In genomic region chr15:66654718-66655375, GRCh38 we compare ENCODE assay signal across 8 cellular contexts. TPM values are rescaled to one million over a fixed set of nuclear protein-coding genes. Genes with fewer than 3 reads are reported as not detected.
DNase-seq lines count a peak whose midpoint lies in the region; ATAC-seq and TF ChIP-seq lines count a peak whose summit lies in the region.

No MANE protein-coding gene starts in this region.

- no peaks in the 10 kb centered on the region for H3K9me3 Mint-ChIP-seq in CD8-positive, alpha-beta memory T cell
- H3K9me3 Mint-ChIP-seq in activated CD4-positive, alpha-beta T cell treated with anti-CD3 and anti-CD28 coated beads, Interleukin-2, amount 10 ng/mL, durations not matched to agents 7 days and 5 days: no peaks in the 10 kb centered on the region

- peak overlapping the region in 3 of 7 donors; percentile 29 to 63 (median 33) for H3K4me3 Mint-ChIP-seq in CD8-positive, alpha-beta memory T cell
- peak overlapping the region; percentile 16 for H3K4me3 Mint-ChIP-seq in activated CD4-positive, alpha-beta T cell treated with anti-CD3 and anti-CD28 coated beads, Interleukin-2, amount 10 ng/mL, durations not matched to agents 7 days and 5 days

- H3K27ac Mint-ChIP-seq in CD8-positive, alpha-beta memory T cell: no peak overlapping the region
- peak overlapping the region; percentile 64 for H3K27ac Mint-ChIP-seq in activated CD4-positive, alpha-beta T cell treated with anti-CD3 and anti-CD28 coated beads, Interleukin-2, amount 10 ng/mL, durations not matched to agents 7 days and 5 days

- peak overlapping the region; percentile 47 for H3K27ac ChIP-seq in CD8-positive, alpha-beta memory T cell (ENCODE audit: low read depth, low read length)
- H3K27ac ChIP-seq in cardiac muscle cell (peak overlapping the region; percentile 59), ovary (peak overlapping the region in 1 of 2 donors; percentile 47)

- intact Hi-C loops in ovary (cut with DNase I): no loop called here

- TF ChIP-seq CTCF in cardiac muscle cell (IDR thresholded peaks at IDR 0.05; ENCODE audit: low read depth, low read length) (no peak), ovary (IDR thresholded peaks at IDR 0.05) (no peak)

- CTCF ChIA-PET in CD8-positive, alpha-beta memory T cell (lab: Charles Lee): interaction anchor here (0.6 to 1.2 kb wide), 4 partner anchors 31 to 336 kb away, joined by 3 to 4 read pairs (median 3); no protein-coding TSS in a partner anchor
- CTCF ChIA-PET in activated CD4-positive, alpha-beta T cell treated with anti-CD3 and anti-CD28 coated beads, Interleukin-2, amount 10 ng/mL, durations not matched to agents 7 days and 5 days (lab: Charles Lee): interaction anchor here (0.6 to 1.4 kb wide), 4 partner anchors 14 to 39 kb away, joined by 3 read pairs; no protein-coding TSS in a partner anchor

- no peaks in the 10 kb centered on the region for H3K27me3 ChIP-seq in CD8-positive, alpha-beta memory T cell (ENCODE audit: insufficient read depth, low read length, poor library complexity, severe bottlenecking)
- H3K27me3 ChIP-seq in cardiac muscle cell (no peaks in the 10 kb centered on the region), ovary (no peaks in the 10 kb centered on the region)

- DNase-seq in CD8-positive, alpha-beta memory T cell: peak in 1 of 5 donors; percentile 23
- peak; percentile 30 for DNase-seq in activated CD4-positive, alpha-beta T cell treated with anti-CD3 and anti-CD28 coated beads, Interleukin-2, amount 10 ng/mL, durations not matched to agents 7 days and 5 days
- DNase-seq in cardiac muscle cell (ENCODE audit: low read depth in 1 of 2, low spot score in 1 of 2): peak; percentile 39 to 49
- DNase-seq in ovary: peak in 3 of 5 donors; percentile 36 to 66 (median 49)
- DNase-seq in Kasumi-1 (lab: John Stamatoyannopoulos, UW): no peak
- no peak for DNase-seq in NCI-H2227 (lab: John Stamatoyannopoulos, UW; ENCODE audit: unreplicated experiment)

- no peaks in the 10 kb centered on the region for H3K36me3 Mint-ChIP-seq in CD8-positive, alpha-beta memory T cell
- H3K36me3 Mint-ChIP-seq in activated CD4-positive, alpha-beta T cell treated with anti-CD3 and anti-CD28 coated beads, Interleukin-2, amount 10 ng/mL, durations not matched to agents 7 days and 5 days (ENCODE audit: low read depth): no peaks in the 10 kb centered on the region

- H3K9me3 ChIP-seq in CD8-positive, alpha-beta memory T cell (ENCODE audit: low read length): no peaks in the 10 kb centered on the region
- H3K9me3 ChIP-seq in cardiac muscle cell (ENCODE audit: low read depth): no peaks in the 10 kb centered on the region
- H3K9me3 ChIP-seq in ovary: no peaks in the 10 kb centered on the region

- ATAC-seq in GM21381 (IDR thresholded peaks at IDR 0.05; ENCODE audit: unreplicated experiment): no peak
- ATAC-seq in HG03571 (IDR thresholded peaks at IDR 0.05; ENCODE audit: unreplicated experiment): no peak

- no peaks in the 10 kb centered on the region for H3K36me3 ChIP-seq in CD8-positive, alpha-beta memory T cell (ENCODE audit: insufficient read depth, low read length)
- H3K36me3 ChIP-seq in cardiac muscle cell (no peaks in the 10 kb centered on the region), ovary (no peaks in the 10 kb centered on the region)

- H3K27me3 Mint-ChIP-seq in CD8-positive, alpha-beta memory T cell: peaks cover 15 to 50% of the 10 kb centered on the region in 2 donors
- peaks cover 7% of the 10 kb centered on the region for H3K27me3 Mint-ChIP-seq in activated CD4-positive, alpha-beta T cell treated with anti-CD3 and anti-CD28 coated beads, Interleukin-2, amount 10 ng/mL, durations not matched to agents 7 days and 5 days

- no peak overlapping the region for H3K4me3 ChIP-seq in CD8-positive, alpha-beta memory T cell (ENCODE audit: low read length)
- H3K4me3 ChIP-seq in cardiac muscle cell (no peak overlapping the region), ovary (peak overlapping the region; percentile 20)

- no peak for TF ChIP-seq EP300 in ovary (IDR thresholded peaks at IDR 0.05)

- peaks cover 4% of the 10 kb centered on the region for H3K4me1 ChIP-seq in CD8-positive, alpha-beta memory T cell (ENCODE audit: insufficient read depth, low read length)
- peaks cover 48% of the 10 kb centered on the region for H3K4me1 ChIP-seq in cardiac muscle cell (ENCODE audit: low read depth)
- H3K4me1 ChIP-seq in ovary (ENCODE audit: insufficient read depth): peaks cover 6% of the 10 kb centered on the region

- WGBS in ovary, 3 donors: 6 to 21% (median 21%) methylated on average over 31 to 48 of the region's 48 CpGs

- TF ChIP-seq POLR2A in ovary (IDR thresholded peaks at IDR 0.05): no peak

- POLR2A ChIA-PET in CD8-positive, alpha-beta memory T cell (lab: Charles Lee): interaction anchor here (0.7 kb wide), 1 partner anchor 1157 kb away, joined by 3 read pairs; no protein-coding TSS in a partner anchor
- POLR2A ChIA-PET in activated CD4-positive, alpha-beta T cell treated with anti-CD3 and anti-CD28 coated beads, Interleukin-2, amount 10 ng/mL, durations not matched to agents 7 days and 5 days (lab: Charles Lee): no interaction called here

- H3K4me1 Mint-ChIP-seq in CD8-positive, alpha-beta memory T cell: peaks cover 0 to 11% (median 7%) of the 10 kb centered on the region in 3 donors
- peaks cover 12% of the 10 kb centered on the region for H3K4me1 Mint-ChIP-seq in activated CD4-positive, alpha-beta T cell treated with anti-CD3 and anti-CD28 coated beads, Interleukin-2, amount 10 ng/mL, durations not matched to agents 7 days and 5 days

RNA-seq across cellular contexts. Expression of gene SMAD6, which starts 47.2 kb away (rescaled TPM):
- under 1 TPM; 0.04 to 0.26 TPM for total RNA-seq in CD8-positive, alpha-beta memory T cell
- polyA plus RNA-seq in CD8-positive, alpha-beta memory T cell: not detected
- under 1 TPM; 0.40 TPM for total RNA-seq in activated CD4-positive, alpha-beta T cell treated with anti-CD3 and anti-CD28 coated beads, Interleukin-2, amount 10 ng/mL, durations not matched to agents 7 days and 5 days
- total RNA-seq in cardiac muscle cell (232 and 274 TPM in 2 replicates), ovary (10 to 100 TPM in 6 of 7 donors, 1 to 10 TPM in 1; 7.1 to 20.3 (median 14.1) TPM)
- polyA plus RNA-seq in cardiac muscle cell (106 and 155 TPM in 2 replicates), ovary (10 to 100 TPM in 1 of 2 donors, 1 to 10 TPM in 1; 3.8 to 10.9 TPM)

Comparison
In these comparisons a context has a peak if more than half of its experiments do, and no peak if none do; other contexts are left out.
1. DNase-seq: peak in activated CD4-positive, alpha-beta T cell treated with anti-CD3 and anti-CD28 coated beads, Interleukin-2, amount 10 ng/mL, durations not matched to agents 7 days and 5 days (single experiment), cardiac muscle cell (2 of 2) and ovary (3 of 5); none in Kasumi-1 (0 of 2) and NCI-H2227 (single experiment).
2. RNA of gene SMAD6, which starts 47.2 kb away (total RNA-seq): 232 to 274 TPM in cardiac muscle cell; 7.1 to 20.3 TPM in ovary, 0.40 TPM in activated CD4-positive, alpha-beta T cell treated with anti-CD3 and anti-CD28 coated beads, Interleukin-2, amount 10 ng/mL, durations not matched to agents 7 days and 5 days and 0.04 to 0.26 TPM in CD8-positive, alpha-beta memory T cell; every median in the first group is over 10 times any median in the second.